ENCODE assay signal across 22 cellular contexts in the genomic region with DNA sequence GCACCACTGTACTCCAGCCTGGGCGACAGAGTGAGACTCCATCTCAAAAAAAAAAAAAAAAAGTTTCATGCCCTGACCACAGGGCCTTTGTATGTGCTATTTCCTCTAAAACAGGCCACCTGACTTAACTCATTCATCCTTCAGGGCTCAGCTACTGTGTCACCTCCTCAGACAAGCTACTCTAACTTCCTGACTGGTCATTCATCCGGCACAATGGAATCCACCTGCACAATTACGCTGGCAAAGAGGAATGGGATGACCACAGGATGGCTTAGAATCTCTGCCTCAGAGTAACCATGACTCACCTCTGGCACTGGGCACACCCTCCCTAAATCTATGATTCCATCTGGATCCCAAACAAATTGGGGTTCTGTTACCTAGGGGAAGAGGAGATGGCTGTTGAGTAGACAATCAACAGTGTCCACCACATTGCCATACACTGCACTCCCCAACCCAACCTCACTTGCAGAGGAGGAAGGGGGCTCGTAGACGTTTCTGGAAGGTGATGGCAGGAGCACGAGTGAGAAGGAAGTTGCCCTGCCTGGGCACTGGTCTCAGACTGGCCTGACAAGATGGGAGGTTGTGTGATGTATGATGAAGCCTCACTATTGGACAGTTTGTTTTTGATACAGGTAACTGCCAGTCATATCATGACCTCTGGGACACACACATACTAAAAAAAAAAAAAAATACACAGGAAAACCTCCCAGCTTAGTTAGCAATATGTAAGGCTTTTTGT. TPM values are rescaled to one million over a fixed set of nuclear protein-coding genes. Genes with fewer than 3 reads are reported as not detected.
DNase-seq lines count a peak whose midpoint lies in the region; ATAC-seq, FAIRE-seq and TF ChIP-seq lines count a peak whose summit lies in the region.
"Had no signal": no experiment of that assay in that cellular context is flagged by ENCODE, and none has a peak within 500 bp of the region (broad histone marks: within the 10 kb centered on the region; RNA-seq: fewer than 3 reads in every experiment).

No MANE protein-coding gene starts in this region.

- no peaks in the 10 kb centered on the region for H3K9me3 Mint-ChIP-seq in astrocyte (ENCODE audit: unreplicated experiment)
- H3K9me3 Mint-ChIP-seq: activated naive CD4-positive, alpha-beta T cell treated with anti-CD3 and anti-CD28 coated beads, Interleukin-2, amount 50 U/mL, for 72 hours; naive thymus-derived CD8-positive, alpha-beta T cell had no signal

- FAIRE-seq in astrocyte (lab: Jason Lieb, UNC) (no peak), keratinocyte (lab: Jason Lieb, UNC) (peak; percentile 95)
- FAIRE-seq: HTR-8/SVneo had no signal

- no peaks in the 10 kb centered on the region for H3K4me1 Mint-ChIP-seq in astrocyte (ENCODE audit: low read depth, unreplicated experiment)

- intact Hi-C loops in mucosa of descending colon (cut with DNase I, micrococcal nuclease), result loop anchor here in 1 of 2 donors (10.0 kb wide), 1 partner anchor 267 kb away; no protein-coding TSS in a partner anchor

- H3K36me3 Mint-ChIP-seq in astrocyte (ENCODE audit: low read depth, unreplicated experiment), result no peaks in the 10 kb centered on the region
- H3K36me3 Mint-ChIP-seq: activated naive CD4-positive, alpha-beta T cell treated with anti-CD3 and anti-CD28 coated beads, Interleukin-2, amount 50 U/mL, for 72 hours; naive thymus-derived CD8-positive, alpha-beta T cell had no signal

- ATAC-seq in mucosa of descending colon (no peak), HG03159 (IDR thresholded peaks at IDR 0.05; ENCODE audit: unreplicated experiment) (no peak)
- ATAC-seq: activated CD4-positive, CD25-positive, alpha-beta regulatory T cell treated with anti-CD3 and anti-CD28 coated beads, Interleukin-2, amount 50 U/mL, for 24 hours; left lobe of liver; naive thymus-derived CD8-positive, alpha-beta T cell; psoas muscle had no signal

- H3K27me3 ChIP-seq in astrocyte (ENCODE audit: insufficient read depth, low read length) (no peaks in the 10 kb centered on the region), keratinocyte (ENCODE audit: control insufficient read depth, extremely low read depth, insufficient read depth, low read length) (no peaks in the 10 kb centered on the region)
- H3K27me3 ChIP-seq: hepatocyte, suprapubic skin had no signal

- dilution Hi-C loops in keratinocyte (cut with MboI; ENCODE audit: extremely low pct_ligation_motif_present, low sequenced_read_pairs), result no loop called here

- H4K20me1 ChIP-seq in astrocyte (ENCODE audit: insufficient read depth, low read length) (no peaks in the 10 kb centered on the region), keratinocyte (ENCODE audit: control insufficient read depth, extremely low read depth, insufficient read depth, low read length) (no peaks in the 10 kb centered on the region)

- no peak overlapping the region for H3K27ac ChIP-seq in astrocyte (ENCODE audit: low read depth, low read length)
- no peak overlapping the region for H3K27ac ChIP-seq in keratinocyte (ENCODE audit: control insufficient read depth, insufficient read depth, low read length)
- H3K27ac ChIP-seq: hepatocyte, psoas muscle, suprapubic skin had no signal

- H3K9me3 ChIP-seq in astrocyte (ENCODE audit: insufficient read depth, low read depth, low read length) (no peaks in the 10 kb centered on the region), keratinocyte (ENCODE audit: control insufficient read depth, low read depth, low read length) (no peaks in the 10 kb centered on the region), mucosa of descending colon (no peaks in the 10 kb centered on the region)
- H3K9me3 ChIP-seq: psoas muscle, suprapubic skin had no signal

- no peak overlapping the region for H3K4me3 ChIP-seq in astrocyte (ENCODE audit: insufficient read depth, low read depth, low read length)
- no peak overlapping the region for H3K4me3 ChIP-seq in keratinocyte (ENCODE audit: control insufficient read depth in 2 of 3, extremely low read depth in 1 of 3, insufficient read depth in 2 of 3, low read depth in 1 of 3, low read length in 3 of 3)
- no peak overlapping the region for H3K4me3 ChIP-seq in mucosa of descending colon
- H3K4me3 ChIP-seq: hepatocyte, psoas muscle, suprapubic skin had no signal

- H3K4me2 ChIP-seq in astrocyte (ENCODE audit: low read length) (no peak overlapping the region), keratinocyte (ENCODE audit: control insufficient read depth, extremely low read depth, insufficient read depth, low read depth, low read length) (no peak overlapping the region)
- H3K4me2 ChIP-seq: hepatocyte had no signal

- H3K27me3 Mint-ChIP-seq in astrocyte (ENCODE audit: low read depth, unreplicated experiment), result no peaks in the 10 kb centered on the region

- peak; percentile 72 for DNase-seq in Caki2 (ENCODE audit: low read depth)
- peak; percentile 66 for DNase-seq in LHCN-M2 (ENCODE audit: low read depth)
- peak; percentile 58 for DNase-seq in astrocyte (ENCODE audit: low read depth)
- DNase-seq in keratinocyte (ENCODE audit: low read depth, low spot score), result peak; percentile 89
- no peak for DNase-seq in OCI-M2 (lab: John Stamatoyannopoulos, UW; ENCODE audit: unreplicated experiment)
- no peak for DNase-seq in mucosa of descending colon
- DNase-seq in LoVo (ENCODE audit: low spot score), result no peak
- DNase-seq: central memory CD4-positive, alpha-beta T cell; DMS53; erythroblast; naive thymus-derived CD8-positive, alpha-beta T cell; NCI-H1092 treated with DMSO at 0.1 percent for 48 hours; NCI-H2171; psoas muscle; stimulated activated CD4-positive, alpha-beta T cell treated with anti-CD3 and anti-CD28 coated beads, Interleukin-15, amount 100 ng/mL, for 24 hours had no signal

- no peaks in the 10 kb centered on the region for H3K36me3 ChIP-seq in astrocyte (ENCODE audit: insufficient read depth, low read length)
- no peaks in the 10 kb centered on the region for H3K36me3 ChIP-seq in keratinocyte (ENCODE audit: control insufficient read depth in 2 of 2, extremely low read depth in 1 of 2, insufficient read depth in 2 of 2, low read length in 2 of 2)
- H3K36me3 ChIP-seq in mucosa of descending colon (ENCODE audit: low read depth), result no peaks in the 10 kb centered on the region
- H3K36me3 ChIP-seq: suprapubic skin had no signal

- H3K4me1 ChIP-seq in astrocyte (ENCODE audit: insufficient read depth, low read length), result no peaks in the 10 kb centered on the region
- H3K4me1 ChIP-seq in keratinocyte (ENCODE audit: control insufficient read depth, extremely low read depth, insufficient read depth, low read length), result peaks cover 9% of the 10 kb centered on the region
- no peaks in the 10 kb centered on the region for H3K4me1 ChIP-seq in mucosa of descending colon (ENCODE audit: low read depth)
- H3K4me1 ChIP-seq: psoas muscle, suprapubic skin had no signal

- H3K9me1 ChIP-seq in keratinocyte (ENCODE audit: control insufficient read depth, extremely low read depth, insufficient read depth, low read length), result no peaks in the 10 kb centered on the region

- no peak overlapping the region for H3K4me3 Mint-ChIP-seq in astrocyte (ENCODE audit: unreplicated experiment)
- H3K4me3 Mint-ChIP-seq: naive thymus-derived CD8-positive, alpha-beta T cell had no signal

- H3K79me2 ChIP-seq in astrocyte (ENCODE audit: insufficient read depth, low read length), result no peaks in the 10 kb centered on the region
- H3K79me2 ChIP-seq in keratinocyte (ENCODE audit: control insufficient read depth, insufficient read depth, low read length), result no peaks in the 10 kb centered on the region
- H3K79me2 ChIP-seq: hepatocyte had no signal

- peak overlapping the region; percentile 66 for H3K27ac Mint-ChIP-seq in astrocyte (ENCODE audit: unreplicated experiment)
- H3K27ac Mint-ChIP-seq: activated naive CD4-positive, alpha-beta T cell treated with anti-CD3 and anti-CD28 coated beads, Interleukin-2, amount 50 U/mL, for 72 hours; naive thymus-derived CD8-positive, alpha-beta T cell had no signal

- in situ Hi-C loops in Caki2 (cut with HindIII; ENCODE audit: low pct_unique_long_range_greater_than_20kb, low sequenced_read_pairs), result no loop called here

- no peak overlapping the region for H3K9ac ChIP-seq in astrocyte (ENCODE audit: low read length)
- no peak overlapping the region for H3K9ac ChIP-seq in keratinocyte (ENCODE audit: control insufficient read depth, extremely low read depth, insufficient read depth, low read length)

- TF ChIP-seq CTCF in astrocyte (IDR thresholded peaks at IDR 0.05; ENCODE audit: insufficient read depth, low read depth, low read length) (no peak), keratinocyte (optimal IDR thresholded peaks at IDR 0.05 in 1 of 3, IDR thresholded peaks at IDR 0.05 in 1 of 3, conservative IDR thresholded peaks at IDR 0.05 in 1 of 3; ENCODE audit: extremely low read depth in 1 of 3, insufficient read depth in 2 of 3, low read length in 3 of 3) (no peak), mucosa of descending colon (IDR thresholded peaks at IDR 0.05) (no peak)

- no peak overlapping the region for H2AFZ ChIP-seq in astrocyte (ENCODE audit: low read depth, low read length)
- no peak overlapping the region for H2AFZ ChIP-seq in keratinocyte (ENCODE audit: control insufficient read depth, low read length)
- H2AFZ ChIP-seq: hepatocyte had no signal

RNA-seq across cellular contexts. Expression of a gene that starts 22.8 kb away (rescaled TPM):
- 118 and 167 TPM in 2 replicates for total RNA-seq in Caki2 (2014; rRNA removed; shearing (Covaris generic); ENCODE audit: low replicate concordance)
- 103 and 152 TPM in 2 replicates for total RNA-seq in LHCN-M2 (2014; rRNA removed)
- 85.0 TPM for polyA plus RNA-seq in LHCN-M2 (2012)
- total RNA-seq in astrocyte, result 14.0 and 17.0 TPM in 2 replicates
- polyA plus RNA-seq in keratinocyte, result 1.5 to 4.5 TPM (median 2.5 TPM) in 3 replicates
- polyA plus RNA-seq in keratinocyte (2011; ENCODE audit: low read depth), result 12.7 TPM
- polyA plus RNA-seq in keratinocyte (2011; cell fraction: cytosol; rRNA removed), result 2.9 and 3.4 TPM in 2 replicates
- polyA plus RNA-seq in keratinocyte (2011; cell fraction: nucleus; rRNA removed), result 4.1 and 4.6 TPM in 2 replicates
- 4.4 and 98.2 TPM in 2 replicates for polyA plus RNA-seq in keratinocyte (2012; ENCODE audit: low replicate concordance)
- polyA minus RNA-seq in keratinocyte, result 1.4 to 6.3 TPM (median 1.9 TPM) in 3 replicates
- 2.3 TPM for polyA minus RNA-seq in keratinocyte (2011; cell fraction: cytosol; rRNA and poly(A)+ RNA removed)
- polyA minus RNA-seq in keratinocyte (2011; cell fraction: nucleus; rRNA and poly(A)+ RNA removed), result 2.9 and 5.5 TPM in 2 replicates
- total RNA-seq in mucosa of descending colon, result 10 to 100 TPM; 33.8 to 71.4 (median 55.5) TPM

RNA-seq across cellular contexts. Expression of a gene that starts 41.9 kb away (rescaled TPM):
- total RNA-seq in Caki2 (2014; rRNA removed; shearing (Covaris generic); ENCODE audit: low replicate concordance), result 134 and 177 TPM in 2 replicates
- total RNA-seq in LHCN-M2 (2014; rRNA removed) (100 and 139 TPM in 2 replicates), astrocyte (12.6 and 12.8 TPM in 2 replicates), mucosa of descending colon (10 to 100 TPM; 18.5 to 45.2 (median 30.3) TPM)
- 87.5 TPM for polyA plus RNA-seq in LHCN-M2 (2012)
- polyA plus RNA-seq in keratinocyte, result 10.6 to 31.1 TPM (median 24.4 TPM) in 3 replicates
- 2.7 TPM for polyA plus RNA-seq in keratinocyte (2011; ENCODE audit: low read depth)
- 6.5 and 9.5 TPM in 2 replicates for polyA plus RNA-seq in keratinocyte (2011; cell fraction: cytosol; rRNA removed)
- 10.3 and 13.1 TPM in 2 replicates for polyA plus RNA-seq in keratinocyte (2011; cell fraction: nucleus; rRNA removed)
- polyA plus RNA-seq in keratinocyte (2012; ENCODE audit: low replicate concordance), result 3.2 and 38.1 TPM in 2 replicates
- polyA minus RNA-seq in keratinocyte, result 22.6 to 45.8 TPM (median 45.6 TPM) in 3 replicates
- 17.8 TPM for polyA minus RNA-seq in keratinocyte (2011; cell fraction: cytosol; rRNA and poly(A)+ RNA removed)
- 14.0 and 14.7 TPM in 2 replicates for polyA minus RNA-seq in keratinocyte (2011; cell fraction: nucleus; rRNA and poly(A)+ RNA removed)

RNA-seq across cellular contexts. Expression of a gene that starts 58.4 kb away (rescaled TPM):
- total RNA-seq in Caki2 (2014; rRNA removed; shearing (Covaris generic); ENCODE audit: low replicate concordance), result 47.0 and 63.9 TPM in 2 replicates
- total RNA-seq in LHCN-M2 (2014; rRNA removed), result 33.8 and 50.3 TPM in 2 replicates
- 45.5 TPM for polyA plus RNA-seq in LHCN-M2 (2012)
- total RNA-seq in astrocyte, result 27.3 and 29.6 TPM in 2 replicates
- 17.4 to 32.5 TPM (median 18.3 TPM) in 3 replicates for polyA plus RNA-seq in keratinocyte
- polyA plus RNA-seq in keratinocyte (2011; ENCODE audit: low read depth), result 38.2 TPM
- polyA plus RNA-seq in keratinocyte (2011; cell fraction: cytosol; rRNA removed), result 22.5 and 30.3 TPM in 2 replicates
- 32.1 and 38.9 TPM in 2 replicates for polyA plus RNA-seq in keratinocyte (2011; cell fraction: nucleus; rRNA removed)
- 11.5 and 46.8 TPM in 2 replicates for polyA plus RNA-seq in keratinocyte (2012; ENCODE audit: low replicate concordance)
- 33.9 to 70.0 TPM (median 46.7 TPM) in 3 replicates for polyA minus RNA-seq in keratinocyte
- polyA minus RNA-seq in keratinocyte (2011; cell fraction: cytosol; rRNA and poly(A)+ RNA removed), result 24.4 TPM
- 17.6 and 30.5 TPM in 2 replicates for polyA minus RNA-seq in keratinocyte (2011; cell fraction: nucleus; rRNA and poly(A)+ RNA removed)
- total RNA-seq in mucosa of descending colon, result 10 to 100 TPM; 59.8 to 74.7 (median 60.2) TPM

Comparison
In these comparisons a context has a peak if more than half of its experiments do, and no peak if none do; other contexts are left out.
1. DNase-seq: peak in Caki2 (single experiment), LHCN-M2 (single experiment), astrocyte (single experiment) and keratinocyte (single experiment); none in OCI-M2 (single experiment), mucosa of descending colon (0 of 3) and LoVo (single experiment).